In genomic region chr1:90557706-90558105, GRCh38 we compare ENCODE assay signal across 1 cellular context.
TF ChIP-seq lines count a peak whose summit lies in the region.

No MANE protein-coding gene starts in this region.

TF ChIP-seq in HEK293, 187 proteins besides CTCF, POLR2A, EP300 and RAD21 (continued from another document and continues in another):
- TF ChIP-seq ZNF518A (tag by site-specific recombination; conservative IDR thresholded peaks at IDR 0.05; ENCODE audit: low read depth) (no peak), MEIS1 (CRISPR knock-in tag; IDR thresholded peaks at IDR 0.05; ENCODE audit: borderline replicate concordance) (no peak), BCL11A (tag by site-specific recombination; IDR thresholded peaks at IDR 0.05; ENCODE audit: low read depth) (no peak), ZNF660 (tag by site-specific recombination; IDR thresholded peaks at IDR 0.05) (peak; percentile 76), ZNF133 (tag by site-specific recombination; IDR thresholded peaks at IDR 0.05) (no peak), ZNF843 (tag by site-specific recombination; IDR thresholded peaks at IDR 0.05) (no peak), ZNF132 (tag by site-specific recombination; IDR thresholded peaks at IDR 0.05; ENCODE audit: borderline replicate concordance) (no peak), ZBTB20 (tag by site-specific recombination; IDR thresholded peaks at IDR 0.05) (no peak), ZNF350 (tag by site-specific recombination; IDR thresholded peaks at IDR 0.05) (peak; percentile 91), ZNF624 (tag by site-specific recombination; IDR thresholded peaks at IDR 0.05) (no peak), ZBTB7A (tag by site-specific recombination; IDR thresholded peaks at IDR 0.05; ENCODE audit: low read depth) (no peak), ZSCAN4 (tag by site-specific recombination; IDR thresholded peaks at IDR 0.05) (no peak), ZNF555 (tag by site-specific recombination; conservative IDR thresholded peaks at IDR 0.05) (no peak), WT1 (tag by site-specific recombination; IDR thresholded peaks at IDR 0.05) (no peak), ZNF785 (tag by site-specific recombination; IDR thresholded peaks at IDR 0.05) (no peak), SP7 (tag by site-specific recombination; IDR thresholded peaks at IDR 0.05) (0 out of 2 replicates have a peak, but pooled peaks have one; percentile 17), OVOL3 (tag by site-specific recombination; IDR thresholded peaks at IDR 0.05) (no peak), ZNF2 (tag by site-specific recombination; IDR thresholded peaks at IDR 0.05) (no peak), ZNF777 (tag by site-specific recombination; IDR thresholded peaks at IDR 0.05; ENCODE audit: borderline replicate concordance) (no peak), ZNF747 (tag by site-specific recombination; IDR thresholded peaks at IDR 0.05) (no peak), ZNF621 (tag by site-specific recombination; IDR thresholded peaks at IDR 0.05) (no peak), ZBTB11 (tag by site-specific recombination; conservative IDR thresholded peaks at IDR 0.05; ENCODE audit: low read depth) (no peak), ZNF211 (tag by site-specific recombination; IDR thresholded peaks at IDR 0.05; ENCODE audit: low read depth) (no peak), ZNF391 (tag by site-specific recombination; IDR thresholded peaks at IDR 0.05; ENCODE audit: borderline replicate concordance, low read depth) (no peak), ZNF341 (tag by site-specific recombination; IDR thresholded peaks at IDR 0.05; ENCODE audit: low read depth) (no peak), ZNF670 (tag by site-specific recombination; IDR thresholded peaks at IDR 0.05; ENCODE audit: low read depth) (no peak), GFI1B (tag by site-specific recombination; IDR thresholded peaks at IDR 0.05) (no peak), SCRT2 (tag by site-specific recombination; IDR thresholded peaks at IDR 0.05) (no peak), ZNF488 (tag by site-specific recombination; IDR thresholded peaks at IDR 0.05) (no peak), ZBTB10 (tag by site-specific recombination; IDR thresholded peaks at IDR 0.05) (no peak), ZNF658 (tag by site-specific recombination; IDR thresholded peaks at IDR 0.05) (no peak), ZNF792 (tag by site-specific recombination; IDR thresholded peaks at IDR 0.05) (no peak), ZSCAN5A (tag by site-specific recombination; IDR thresholded peaks at IDR 0.05) (no peak), ZNF521 (tag by site-specific recombination; IDR thresholded peaks at IDR 0.05) (no peak), ZBTB6 (tag by site-specific recombination; IDR thresholded peaks at IDR 0.05) (no peak), SETDB1 (IDR thresholded peaks at IDR 0.05; ENCODE audit: insufficient read length, low read length) (no peak), ZNF174 (tag by site-specific recombination; IDR thresholded peaks at IDR 0.05) (0 out of 2 replicates have a peak, but pooled peaks have one; percentile 74), ZNF214 (tag by site-specific recombination; IDR thresholded peaks at IDR 0.05; ENCODE audit: borderline replicate concordance) (peak; percentile 46; the same call in 1 of the 2 replicates), ZBTB48 (tag by site-specific recombination; IDR thresholded peaks at IDR 0.05) (no peak), ZNF169 (tag by site-specific recombination; IDR thresholded peaks at IDR 0.05) (no peak)
- TF ChIP-seq, protein P1, sequence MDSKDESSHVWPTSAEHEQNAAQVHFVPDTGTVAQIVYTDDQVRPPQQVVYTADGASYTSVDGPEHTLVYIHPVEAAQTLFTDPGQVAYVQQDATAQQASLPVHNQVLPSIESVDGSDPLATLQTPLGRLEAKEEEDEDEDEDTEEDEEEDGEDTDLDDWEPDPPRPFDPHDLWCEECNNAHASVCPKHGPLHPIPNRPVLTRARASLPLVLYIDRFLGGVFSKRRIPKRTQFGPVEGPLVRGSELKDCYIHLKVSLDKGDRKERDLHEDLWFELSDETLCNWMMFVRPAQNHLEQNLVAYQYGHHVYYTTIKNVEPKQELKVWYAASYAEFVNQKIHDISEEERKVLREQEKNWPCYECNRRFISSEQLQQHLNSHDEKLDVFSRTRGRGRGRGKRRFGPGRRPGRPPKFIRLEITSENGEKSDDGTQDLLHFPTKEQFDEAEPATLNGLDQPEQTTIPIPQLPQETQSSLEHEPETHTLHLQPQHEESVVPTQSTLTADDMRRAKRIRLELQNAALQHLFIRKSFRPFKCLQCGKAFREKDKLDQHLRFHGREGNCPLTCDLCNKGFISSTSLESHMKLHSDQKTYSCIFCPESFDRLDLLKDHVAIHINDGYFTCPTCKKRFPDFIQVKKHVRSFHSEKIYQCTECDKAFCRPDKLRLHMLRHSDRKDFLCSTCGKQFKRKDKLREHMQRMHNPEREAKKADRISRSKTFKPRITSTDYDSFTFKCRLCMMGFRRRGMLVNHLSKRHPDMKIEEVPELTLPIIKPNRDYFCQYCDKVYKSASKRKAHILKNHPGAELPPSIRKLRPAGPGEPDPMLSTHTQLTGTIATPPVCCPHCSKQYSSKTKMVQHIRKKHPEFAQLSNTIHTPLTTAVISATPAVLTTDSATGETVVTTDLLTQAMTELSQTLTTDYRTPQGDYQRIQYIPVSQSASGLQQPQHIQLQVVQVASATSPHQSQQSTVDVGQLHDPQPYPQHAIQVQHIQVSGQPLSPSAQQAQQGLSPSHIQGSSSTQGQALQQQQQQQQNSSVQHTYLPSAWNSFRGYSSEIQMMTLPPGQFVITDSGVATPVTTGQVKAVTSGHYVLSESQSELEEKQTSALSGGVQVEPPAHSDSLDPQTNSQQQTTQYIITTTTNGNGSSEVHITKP (tag by site-specific recombination; IDR thresholded peaks at IDR 0.05), result 0 out of 2 replicates have a peak, but pooled peaks have one; percentile 12
- TF ChIP-seq, protein P2, sequence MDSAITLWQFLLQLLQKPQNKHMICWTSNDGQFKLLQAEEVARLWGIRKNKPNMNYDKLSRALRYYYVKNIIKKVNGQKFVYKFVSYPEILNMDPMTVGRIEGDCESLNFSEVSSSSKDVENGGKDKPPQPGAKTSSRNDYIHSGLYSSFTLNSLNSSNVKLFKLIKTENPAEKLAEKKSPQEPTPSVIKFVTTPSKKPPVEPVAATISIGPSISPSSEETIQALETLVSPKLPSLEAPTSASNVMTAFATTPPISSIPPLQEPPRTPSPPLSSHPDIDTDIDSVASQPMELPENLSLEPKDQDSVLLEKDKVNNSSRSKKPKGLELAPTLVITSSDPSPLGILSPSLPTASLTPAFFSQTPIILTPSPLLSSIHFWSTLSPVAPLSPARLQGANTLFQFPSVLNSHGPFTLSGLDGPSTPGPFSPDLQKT (IDR thresholded peaks at IDR 0.05; ENCODE audit: borderline replicate concordance, low read depth, low read length), result no peak
